9 cellular contexts compared by ENCODE assay signal in genomic region chr17:82848022-82848592, GRCh38. TPM values are rescaled to one million over a fixed set of nuclear protein-coding genes. Genes with fewer than 3 reads are reported as not detected.
A peak's percentile ranks its signal among the peaks of the same experiment; 100 is the strongest.
DNase-seq lines count a peak whose midpoint lies in the region; ATAC-seq, FAIRE-seq and TF ChIP-seq lines count a peak whose summit lies in the region.
"Had no signal": no experiment of that assay in that cellular context is flagged by ENCODE, and none has a peak within 500 bp of the region (broad histone marks: within the 10 kb centered on the region; RNA-seq: fewer than 3 reads in every experiment).

No MANE protein-coding gene starts in this region.

- H3K36me3 Mint-ChIP-seq in CD8-positive, alpha-beta T cell, result peaks cover 2% of the 10 kb centered on the region
- H3K36me3 Mint-ChIP-seq in endothelial cell (ENCODE audit: low read depth, unreplicated experiment), result peaks cover 31% of the 10 kb centered on the region

- peak overlapping the region; percentile 65; the same call in 1 of the 2 replicates for H4K8ac ChIP-seq in H1 (ENCODE audit: extremely low read depth, insufficient read depth, low read length)

- H3K14ac ChIP-seq in H1 (ENCODE audit: insufficient read length), result no peak overlapping the region

- no peak for FAIRE-seq in H1 (lab: Jason Lieb, UNC)

- no peak overlapping the region for H2BK12ac ChIP-seq in H1 (ENCODE audit: low read depth, low read length)

- H3K27ac Mint-ChIP-seq in CD8-positive, alpha-beta T cell, result peak overlapping the region; percentile 67
- no peak overlapping the region for H3K27ac Mint-ChIP-seq in endothelial cell (ENCODE audit: unreplicated experiment)

- TF ChIP-seq CTCF in CD8-positive, alpha-beta T cell (IDR thresholded peaks at IDR 0.05), result no peak
- no peak for TF ChIP-seq CTCF in H1 (IDR thresholded peaks at IDR 0.05; ENCODE audit: control extremely low read depth in 1 of 3, insufficient read depth in 1 of 3, low read depth in 1 of 3, low read length in 3 of 3)
- TF ChIP-seq CTCF in prostate gland (IDR thresholded peaks at IDR 0.05), result no peak
- no peak for TF ChIP-seq CTCF in endothelial cell (IDR thresholded peaks at IDR 0.05; ENCODE audit: unreplicated experiment)

- H3K9me3 ChIP-seq in CD8-positive, alpha-beta T cell (ENCODE audit: low read length), result no peaks in the 10 kb centered on the region
- H3K9me3 ChIP-seq in H1 (ENCODE audit: insufficient read depth in 2 of 2, low read depth in 1 of 2, low read length in 1 of 2), result peaks cover 0 to 7% of the 10 kb centered on the region in 2 experiments; a peak in 1 of 4 replicates
- H3K9me3 ChIP-seq in prostate gland, result no peaks in the 10 kb centered on the region

- no peaks in the 10 kb centered on the region; a peak in 1 of 4 replicates for H3K79me2 ChIP-seq in H1 (ENCODE audit: control insufficient read depth in 1 of 2, insufficient read depth in 2 of 2, low read length in 2 of 2)

- H4K91ac ChIP-seq in H1 (replicated peaks; ENCODE audit: insufficient read length, low read length), result no peak overlapping the region

- no peaks in the 10 kb centered on the region for H3K27me3 ChIP-seq in CD8-positive, alpha-beta T cell (ENCODE audit: insufficient read depth, low read length)
- H3K27me3 ChIP-seq in H1 (replicated peaks in 1 of 4; ENCODE audit: control insufficient read depth in 3 of 4, extremely low read depth in 1 of 4, insufficient read depth in 3 of 4, low read length in 3 of 4) (no peaks in the 10 kb centered on the region), prostate gland (replicated peaks; ENCODE audit: insufficient read depth) (no peaks in the 10 kb centered on the region)

- H2BK20ac ChIP-seq in H1 (ENCODE audit: low read length), result no peak overlapping the region

- peaks cover 5% of the 10 kb centered on the region; the same call in 1 of the 2 replicates for H3K79me1 ChIP-seq in H1 (ENCODE audit: low read depth, low read length)

- TF ChIP-seq EP300 in H1 (IDR thresholded peaks at IDR 0.05; ENCODE audit: borderline replicate concordance in 1 of 2, low read depth in 2 of 2, low read length in 2 of 2), result no peak

- H3K18ac ChIP-seq in H1 (ENCODE audit: extremely low read depth, low read length), result no peak overlapping the region

- H3K36me3 ChIP-seq in CD8-positive, alpha-beta T cell (ENCODE audit: insufficient read depth, low read length), result no peaks in the 10 kb centered on the region
- H3K36me3 ChIP-seq in H1 (ENCODE audit: control insufficient read depth in 2 of 4, insufficient read depth in 4 of 4, low read length in 3 of 4) (peaks cover 0 to 6% (median 0%) of the 10 kb centered on the region in 4 experiments; a peak in 2 of 8 replicates), prostate gland (no peaks in the 10 kb centered on the region)

- no peaks in the 10 kb centered on the region for H3K23me2 ChIP-seq in H1 (ENCODE audit: low read depth, low read length)

- no peak overlapping the region for H3K4me2 ChIP-seq in H1 (ENCODE audit: insufficient read depth in 1 of 2, low read depth in 2 of 2, low read length in 2 of 2)

- POLR2A ChIA-PET in CD8-positive, alpha-beta T cell (lab: Charles Lee), result no interaction called here
- POLR2A ChIA-PET in H1 (lab: Charles Lee; ENCODE audit: partially characterized antibody), result no interaction called here

- intact Hi-C loops in CD8-positive, alpha-beta T cell (cut with DNase I, micrococcal nuclease), result loop anchor here in 1 of 2 experiments (10.0 kb wide), 1 partner anchor 53 kb away; no protein-coding TSS in a partner anchor
- intact Hi-C loops in prostate gland (cut with DNase I), result no loop called here

- no peak overlapping the region for H3K56ac ChIP-seq in H1 (replicated peaks; ENCODE audit: insufficient read length, low read depth, low read length)

- no peak overlapping the region for H2BK5ac ChIP-seq in H1 (ENCODE audit: low read depth, low read length)

- no peaks in the 10 kb centered on the region for H3K27me3 Mint-ChIP-seq in CD8-positive, alpha-beta T cell (ENCODE audit: low read depth)
- H3K27me3 Mint-ChIP-seq in endothelial cell (ENCODE audit: unreplicated experiment), result peaks cover 9% of the 10 kb centered on the region

- H3K9me3 Mint-ChIP-seq in CD8-positive, alpha-beta T cell, result no peaks in the 10 kb centered on the region
- H3K9me3 Mint-ChIP-seq in endothelial cell (ENCODE audit: unreplicated experiment), result no peaks in the 10 kb centered on the region

- no peak overlapping the region for H2BK15ac ChIP-seq in H1 (ENCODE audit: low read length)

- H3K4ac ChIP-seq in H1 (replicated peaks; ENCODE audit: insufficient read length, low read depth, low read length), result no peak overlapping the region

- WGBS in H1 (ENCODE audit: extremely low coverage in 1 of 2, insufficient coverage in 1 of 2, insufficient read length in 1 of 2, insufficient replicate concordance in 2 of 2, low coverage in 1 of 2, low lambda C conversion rate in 2 of 2, missing lambda C conversion rate in 1 of 2), 2 experiments, result 93% methylated on average over 23 of the region's 23 CpGs; no CpG with 5 or more reads in 1 of the 2 experiments
- 26% methylated on average over 23 of the region's 23 CpGs for WGBS in prostate gland

- ATAC-seq in CD8-positive, alpha-beta T cell, result peak; percentile 94

- H3K4me1 ChIP-seq in CD8-positive, alpha-beta T cell (ENCODE audit: insufficient read depth, low read length), result no peaks in the 10 kb centered on the region
- H3K4me1 ChIP-seq in H1 (replicated peaks in 1 of 4; ENCODE audit: control insufficient read depth in 3 of 4, insufficient read depth in 4 of 4, low read length in 3 of 4) (no peaks in the 10 kb centered on the region), prostate gland (replicated peaks) (no peaks in the 10 kb centered on the region)

- H4K20me1 ChIP-seq in H1 (replicated peaks in 1 of 2; ENCODE audit: control insufficient read depth in 1 of 2, insufficient read depth in 2 of 2, low read length in 2 of 2), result peaks cover 3 to 4% of the 10 kb centered on the region in 2 experiments

- DNase-seq in CD8-positive, alpha-beta T cell, result peak in 6 of 7 experiments; percentile 38 to 63 (median 56)
- peak; percentile 23 for DNase-seq in T-helper 9 cell
- no peak for DNase-seq in H1 (ENCODE audit: low read depth in 1 of 2, low spot score in 2 of 2)
- peak; percentile 86 for DNase-seq in prostate gland (ENCODE audit: low spot score)
- no peak for DNase-seq in endothelial cell (ENCODE audit: low spot score)
- no peak for DNase-seq in 8988T
- no peak for DNase-seq in CD1c-positive myeloid dendritic cell (ENCODE audit: extremely low spot score)
- DNase-seq in COLO829 (ENCODE audit: low spot score), result no peak

- H3K23ac ChIP-seq in H1 (ENCODE audit: insufficient read length), result no peak overlapping the region

- H2BK120ac ChIP-seq in H1 (replicated peaks; ENCODE audit: low read depth, low read length), result no peak overlapping the region

- CTCF ChIA-PET in CD8-positive, alpha-beta T cell (lab: Charles Lee), result no interaction called here
- CTCF ChIA-PET in H1 (lab: Charles Lee; ENCODE audit: partially characterized antibody), result interaction anchor here (0.9 kb wide), 1 partner anchor 28 kb away, joined by 3 read pairs; no protein-coding TSS in a partner anchor

- H2AFZ ChIP-seq in H1 (ENCODE audit: low read length), result no peak overlapping the region

- H2AK5ac ChIP-seq in H1 (ENCODE audit: low read depth, low read length), result no peak overlapping the region

- H3K4me3 Mint-ChIP-seq in CD8-positive, alpha-beta T cell, result peak overlapping the region; percentile 65
- no peak overlapping the region for H3K4me3 Mint-ChIP-seq in endothelial cell (ENCODE audit: unreplicated experiment)

- TF ChIP-seq RAD21 in H1 (IDR thresholded peaks at IDR 0.05 in 1 of 2, conservative IDR thresholded peaks at IDR 0.05 in 1 of 2; ENCODE audit: low read depth in 2 of 2, low read length in 2 of 2), result no peak

- H4K5ac ChIP-seq in H1 (ENCODE audit: insufficient read length, low read depth, low read length), result no peak overlapping the region

- TF ChIP-seq POLR2A in H1 (IDR thresholded peaks at IDR 0.05; ENCODE audit: control extremely low read depth in 1 of 2, low read depth in 2 of 2, low read length in 2 of 2) (no peak), prostate gland (IDR thresholded peaks at IDR 0.05) (no peak)

- H3K9ac ChIP-seq in H1 (replicated peaks in 1 of 4; ENCODE audit: extremely low read depth in 1 of 4, low read depth in 3 of 4, low read length in 3 of 4), result no peak overlapping the region

- H3K27ac ChIP-seq in CD8-positive, alpha-beta T cell (ENCODE audit: low read depth, low read length), result peak overlapping the region; percentile 20
- H3K27ac ChIP-seq in H1 (ENCODE audit: low read depth, low read length), result no peak overlapping the region
- peak overlapping the region; percentile 78 to 90 for H3K27ac ChIP-seq in prostate gland

- peaks cover 11% of the 10 kb centered on the region for H3K4me1 Mint-ChIP-seq in CD8-positive, alpha-beta T cell (ENCODE audit: low read depth)
- peaks cover 44% of the 10 kb centered on the region for H3K4me1 Mint-ChIP-seq in endothelial cell (ENCODE audit: unreplicated experiment)

- H3K4me3 ChIP-seq in CD8-positive, alpha-beta T cell (ENCODE audit: low read depth, low read length), result no peak overlapping the region
- H3K4me3 ChIP-seq in H1 (ENCODE audit: extremely low read depth in 1 of 4, insufficient read depth in 2 of 4, low read depth in 3 of 4, low read length in 4 of 4) (no peak overlapping the region), prostate gland (peak overlapping the region; percentile 20 to 28)

TF ChIP-seq in H1, 55 proteins besides CTCF, POLR2A, EP300 and RAD21 (continues in another document):
- TF ChIP-seq ATF2 (IDR thresholded peaks at IDR 0.05; ENCODE audit: low read length), result no peak
- no peak for TF ChIP-seq NANOG (IDR thresholded peaks at IDR 0.05; ENCODE audit: insufficient read depth, low read depth, low read length, poor library complexity, severe bottlenecking)

RNA-seq across cellular contexts. Expression of gene ZNF750, which starts 8.3 kb away (rescaled TPM):
- total RNA-seq in CD8-positive, alpha-beta T cell, result not detected
- total RNA-seq in H1 (2021; fragmentation: NEBNext Ultra II Directional; extraction: Animal tissue kit (Norgen Biotek cat#: 25700)), result not detected in 2 replicates
- polyA plus RNA-seq in H1 (2011; rRNA removed), result 0.02 TPM in 1 of 2 replicates, not detected in the other
- not detected for polyA plus RNA-seq in H1 (2011; cell fraction: cytosol; rRNA removed)
- polyA plus RNA-seq in H1 (2011; cell fraction: nucleus; rRNA removed), result not detected
- 0.12 to 0.14 TPM in 2 of 4 replicates, not detected in the others for polyA plus RNA-seq in H1 (2012, experiment 1 of 2)
- polyA plus RNA-seq in H1 (2012, experiment 2 of 2), result 0.04 TPM
- 0.02 TPM for polyA plus RNA-seq in H1 (2013, experiment 1 of 2)
- polyA plus RNA-seq in H1 (2013, experiment 2 of 2), result 0.02 TPM
- not detected in 2 replicates for polyA minus RNA-seq in H1 (2011; rRNA and poly(A)+ RNA removed)
- polyA minus RNA-seq in H1 (2011; cell fraction: cytosol; rRNA and poly(A)+ RNA removed), result not detected
- not detected for polyA minus RNA-seq in H1 (2011; cell fraction: nucleus; rRNA and poly(A)+ RNA removed)
- 10 to 100 TPM in 1 of 2 donors, 1 to 10 TPM in 1; 7.0 to 10.3 TPM for total RNA-seq in prostate gland
- 0.31 TPM for total RNA-seq in endothelial cell (ENCODE audit: unreplicated experiment)
- total RNA-seq: RPMI7951 had no signal

Comparison
In these comparisons a context has a peak if more than half of its experiments do, and no peak if none do; other contexts are left out.
1. DNase-seq: peak in CD8-positive, alpha-beta T cell (6 of 7), T-helper 9 cell (single experiment) and prostate gland (single experiment); none in H1 (0 of 2), endothelial cell (single experiment), 8988T (single experiment), CD1c-positive myeloid dendritic cell (single experiment) and COLO829 (single experiment).
2. H3K4me3 ChIP-seq: peak in prostate gland (2 of 2); none in CD8-positive, alpha-beta T cell (single experiment) and H1 (0 of 4).